In genomic region chr11:12702999-12703453, GRCh38 we compare ENCODE assay signal across 22 cellular contexts. TPM values are rescaled to one million over a fixed set of nuclear protein-coding genes. Genes with fewer than 3 reads are reported as not detected.
A peak's percentile ranks its signal among the peaks of the same experiment; 100 is the strongest.
DNase-seq lines count a peak whose midpoint lies in the region; FAIRE-seq and TF ChIP-seq lines count a peak whose summit lies in the region.
"Had no signal": no experiment of that assay in that cellular context is flagged by ENCODE, and none has a peak within 500 bp of the region (broad histone marks: within the 10 kb centered on the region; RNA-seq: fewer than 3 reads in every experiment).

No MANE protein-coding gene starts in this region.

- intact Hi-C loops in Calu3 (cut with micrococcal nuclease; ENCODE audit: unreplicated experiment): no loop called here
- intact Hi-C loops in activated CD4-positive, alpha-beta memory T cell treated with anti-CD3 and anti-CD28 coated beads for 36 hours (cut with micrococcal nuclease): no loop called here
- intact Hi-C loops in PC-9 (cut with micrococcal nuclease; ENCODE audit: unreplicated experiment): no loop called here

- H3K9ac ChIP-seq in astrocyte (ENCODE audit: low read length): no peak overlapping the region

- H2AFZ ChIP-seq in astrocyte (ENCODE audit: low read depth, low read length) (no peak overlapping the region), PC-9 (no peak overlapping the region)

- H3K4me3 ChIP-seq in astrocyte (ENCODE audit: insufficient read depth, low read depth, low read length) (no peak overlapping the region), PC-9 (no peak overlapping the region)
- H3K4me3 ChIP-seq: SK-N-MC had no signal

- H3K4me1 ChIP-seq in astrocyte (ENCODE audit: insufficient read depth, low read length) (peaks cover 25% of the 10 kb centered on the region), PC-9 (replicated peaks; ENCODE audit: insufficient read depth) (peaks cover 26% of the 10 kb centered on the region)

- H3K27me3 ChIP-seq in astrocyte (ENCODE audit: insufficient read depth, low read length) (no peaks in the 10 kb centered on the region), PC-9 (ENCODE audit: insufficient read depth, low read depth) (no peaks in the 10 kb centered on the region)

- H3K79me2 ChIP-seq in astrocyte (ENCODE audit: insufficient read depth, low read length) (peaks cover 100% of the 10 kb centered on the region), PC-9 (ENCODE audit: low read depth) (peaks cover 100% of the 10 kb centered on the region)

- CTCF ChIA-PET in Calu3 (lab: Charles Lee): no interaction called here
- CTCF ChIA-PET in activated CD4-positive, alpha-beta memory T cell treated with anti-CD3 and anti-CD28 coated beads for 36 hours (lab: Charles Lee): interaction anchor here (1.5 kb wide), 1 partner anchor 16 kb away, joined by 3 read pairs; no protein-coding TSS in a partner anchor
- CTCF ChIA-PET in PC-9 (lab: Charles Lee): no interaction called here

- FAIRE-seq in HTR-8/SVneo (lab: Jason Lieb, UNC) (peak; percentile 33), astrocyte (lab: Jason Lieb, UNC) (no peak)

- H3K36me3 Mint-ChIP-seq in Calu3 (ENCODE audit: insufficient read depth, unreplicated experiment) (no peaks in the 10 kb centered on the region), astrocyte (ENCODE audit: low read depth, unreplicated experiment) (peaks cover 20% of the 10 kb centered on the region), mesothelial cell of epicardium (peaks cover 3% of the 10 kb centered on the region)
- no peaks in the 10 kb centered on the region for H3K36me3 Mint-ChIP-seq in activated CD4-positive, alpha-beta memory T cell treated with anti-CD3 and anti-CD28 coated beads for 36 hours

- H3F3A ChIP-seq in PC-9 (ENCODE audit: insufficient read depth, low read depth): 0 out of 2 replicates have a peak, but pooled peaks cover 4% of the 10 kb centered on the region

- H3K4me1 Mint-ChIP-seq in Calu3 (ENCODE audit: low read depth, unreplicated experiment) (peaks cover 55% of the 10 kb centered on the region), astrocyte (ENCODE audit: low read depth, unreplicated experiment) (peaks cover 69% of the 10 kb centered on the region), mesothelial cell of epicardium (peaks cover 94% of the 10 kb centered on the region)
- H3K4me1 Mint-ChIP-seq in activated CD4-positive, alpha-beta memory T cell treated with anti-CD3 and anti-CD28 coated beads for 36 hours (ENCODE audit: low read depth): peaks cover 2% of the 10 kb centered on the region

- no peaks in the 10 kb centered on the region for H3K27me3 Mint-ChIP-seq in Calu3 (ENCODE audit: unreplicated experiment)
- H3K27me3 Mint-ChIP-seq in astrocyte (ENCODE audit: low read depth, unreplicated experiment): no peaks in the 10 kb centered on the region
- no peaks in the 10 kb centered on the region for H3K27me3 Mint-ChIP-seq in mesothelial cell of epicardium (ENCODE audit: low read depth)
- H3K27me3 Mint-ChIP-seq in activated CD4-positive, alpha-beta memory T cell treated with anti-CD3 and anti-CD28 coated beads for 36 hours: peaks cover 49% of the 10 kb centered on the region

- POLR2A ChIA-PET in activated CD4-positive, alpha-beta memory T cell treated with anti-CD3 and anti-CD28 coated beads for 36 hours (lab: Charles Lee): no interaction called here
- POLR2A ChIA-PET in PC-9 (lab: Charles Lee; ENCODE audit: unreplicated experiment): no interaction called here

- no peak for TF ChIP-seq CTCF in Calu3 (IDR thresholded peaks at IDR 0.05; ENCODE audit: unreplicated experiment)
- TF ChIP-seq CTCF in astrocyte (IDR thresholded peaks at IDR 0.05; ENCODE audit: insufficient read depth, low read depth, low read length): no peak
- TF ChIP-seq CTCF in mesothelial cell of epicardium (IDR thresholded peaks at IDR 0.05; ENCODE audit: unreplicated experiment): no peak
- TF ChIP-seq CTCF in PC-9 (conservative IDR thresholded peaks at IDR 0.05): no peak

- H3K9me2 ChIP-seq in PC-9 (ENCODE audit: insufficient read depth): no peaks in the 10 kb centered on the region

- H3K27ac Mint-ChIP-seq in Calu3 (ENCODE audit: unreplicated experiment): peak overlapping the region; percentile 66
- H3K27ac Mint-ChIP-seq in astrocyte (ENCODE audit: unreplicated experiment): peak overlapping the region; percentile 21
- H3K27ac Mint-ChIP-seq in mesothelial cell of epicardium: peak overlapping the region; percentile 88
- no peak overlapping the region for H3K27ac Mint-ChIP-seq in activated CD4-positive, alpha-beta memory T cell treated with anti-CD3 and anti-CD28 coated beads for 36 hours
- H3K27ac Mint-ChIP-seq: activated CD4-positive, alpha-beta T cell treated with anti-CD3 and anti-CD28 coated beads, Interleukin-2, amount 10 ng/mL, durations not matched to agents 7 days and 5 days; activated naive CD4-positive, alpha-beta T cell treated with anti-CD3 and anti-CD28 coated beads for 36 hours had no signal

- H3K36me3 ChIP-seq in astrocyte (ENCODE audit: insufficient read depth, low read length): peaks cover 8% of the 10 kb centered on the region
- H3K36me3 ChIP-seq in PC-9 (ENCODE audit: low read depth): 0 out of 2 replicates have a peak, but pooled peaks cover 5% of the 10 kb centered on the region
- H3K36me3 ChIP-seq: neutrophil had no signal

- no peak for DNase-seq in Calu3
- no peak for DNase-seq in HTR-8/SVneo (ENCODE audit: insufficient read length, low spot score)
- DNase-seq in astrocyte (ENCODE audit: low read depth): no peak
- DNase-seq in mesothelial cell of epicardium (ENCODE audit: low spot score in 2 of 2, unreplicated experiment in 2 of 2): no peak
- no peak for DNase-seq in activated CD4-positive, alpha-beta memory T cell treated with anti-CD3 and anti-CD28 coated beads for 36 hours
- no peak for DNase-seq in PC-9
- DNase-seq in cerebellum (ENCODE audit: low spot score): no peak
- DNase-seq in COLO829 (ENCODE audit: low spot score): no peak
- DNase-seq: ACHN; activated CD4-positive, alpha-beta T cell treated with anti-CD3 and anti-CD28 coated beads, Interleukin-2, amount 10 ng/mL, durations not matched to agents 7 days and 5 days; activated naive CD4-positive, alpha-beta T cell treated with anti-CD3 and anti-CD28 coated beads for 36 hours; amniotic stem cell; COR-L47; DMS79; KBM-7; NCI-H1694; NCI-H2171 treated with DMSO at 0.1 percent for 48 hours; NCI-H526; T-helper 2 cell had no signal

- no TSS peak for BruUV-seq in Calu3 (replicated peaks; lab: Mats Ljungman, UMichigan)
- no TSS peak for BruUV-seq in PC-9 (replicated peaks; lab: Mats Ljungman, UMichigan)

- H3K9me3 Mint-ChIP-seq in Calu3 (ENCODE audit: low read depth, unreplicated experiment) (no peaks in the 10 kb centered on the region), astrocyte (ENCODE audit: unreplicated experiment) (peaks cover 1% of the 10 kb centered on the region), mesothelial cell of epicardium (no peaks in the 10 kb centered on the region)
- H3K9me3 Mint-ChIP-seq in activated CD4-positive, alpha-beta memory T cell treated with anti-CD3 and anti-CD28 coated beads for 36 hours: no peaks in the 10 kb centered on the region
- H3K9me3 Mint-ChIP-seq: activated CD4-positive, alpha-beta T cell treated with anti-CD3 and anti-CD28 coated beads, Interleukin-2, amount 10 ng/mL, durations not matched to agents 7 days and 5 days; activated naive CD4-positive, alpha-beta T cell treated with anti-CD3 and anti-CD28 coated beads for 36 hours had no signal

- no peak overlapping the region for H3K4me3 Mint-ChIP-seq in Calu3 (ENCODE audit: low read depth, unreplicated experiment)
- H3K4me3 Mint-ChIP-seq in astrocyte (ENCODE audit: unreplicated experiment): no peak overlapping the region
- no peak overlapping the region for H3K4me3 Mint-ChIP-seq in mesothelial cell of epicardium
- no peak overlapping the region for H3K4me3 Mint-ChIP-seq in activated CD4-positive, alpha-beta memory T cell treated with anti-CD3 and anti-CD28 coated beads for 36 hours
- H3K4me3 Mint-ChIP-seq: activated CD4-positive, alpha-beta T cell treated with anti-CD3 and anti-CD28 coated beads, Interleukin-2, amount 10 ng/mL, durations not matched to agents 7 days and 5 days; activated naive CD4-positive, alpha-beta T cell treated with anti-CD3 and anti-CD28 coated beads for 36 hours had no signal

- H3K9me3 ChIP-seq in astrocyte (ENCODE audit: insufficient read depth, low read depth, low read length) (no peaks in the 10 kb centered on the region), PC-9 (ENCODE audit: insufficient read depth, low read depth) (no peaks in the 10 kb centered on the region)
- H3K9me3 ChIP-seq: neutrophil had no signal

- H4K20me1 ChIP-seq in astrocyte (ENCODE audit: insufficient read depth, low read length) (peaks cover 89% of the 10 kb centered on the region), PC-9 (ENCODE audit: insufficient read depth) (no peaks in the 10 kb centered on the region; the same call in 1 of the 2 replicates)

- H3K27ac ChIP-seq in astrocyte (ENCODE audit: low read depth, low read length): no peak overlapping the region
- no peak overlapping the region for H3K27ac ChIP-seq in PC-9
- H3K27ac ChIP-seq: neutrophil, SK-N-MC, VCaP had no signal

- H3K4me2 ChIP-seq in astrocyte (ENCODE audit: low read length): peak overlapping the region; percentile 35
- no peak overlapping the region for H3K4me2 ChIP-seq in PC-9

RNA-seq across cellular contexts. Expression of gene TEAD1, which starts 28.8 kb away (rescaled TPM):
- 99.0 and 104 TPM in 2 replicates for total RNA-seq in Calu3 (2022)
- total RNA-seq in astrocyte: 141 and 149 TPM in 2 replicates
- 156 to 163 TPM (median 161 TPM) in 3 replicates for total RNA-seq in mesothelial cell of epicardium
- total RNA-seq in activated CD4-positive, alpha-beta memory T cell treated with anti-CD3 and anti-CD28 coated beads for 36 hours: 1 to 10 TPM; 1.0 to 1.5 TPM
- 76.9 and 106 TPM in 2 replicates for total RNA-seq in PC-9 (2021)
- 63.7 TPM for total RNA-seq in cerebellum

Comparison
In these comparisons a context has a peak if more than half of its experiments do, and no peak if none do; other contexts are left out.
1. RNA of gene TEAD1, which starts 28.8 kb away (total RNA-seq): 156 to 163 TPM in mesothelial cell of epicardium, 141 to 149 TPM in astrocyte, 76.9 to 106 TPM in PC-9, 99.0 to 104 TPM in Calu3 and 63.7 TPM in cerebellum (single experiment); 1.0 to 1.5 TPM in activated CD4-positive, alpha-beta memory T cell treated with anti-CD3 and anti-CD28 coated beads for 36 hours; every median in the first group is over 10 times any median in the second.